1 cellular context compared by ENCODE assay signal in the genomic region with DNA sequence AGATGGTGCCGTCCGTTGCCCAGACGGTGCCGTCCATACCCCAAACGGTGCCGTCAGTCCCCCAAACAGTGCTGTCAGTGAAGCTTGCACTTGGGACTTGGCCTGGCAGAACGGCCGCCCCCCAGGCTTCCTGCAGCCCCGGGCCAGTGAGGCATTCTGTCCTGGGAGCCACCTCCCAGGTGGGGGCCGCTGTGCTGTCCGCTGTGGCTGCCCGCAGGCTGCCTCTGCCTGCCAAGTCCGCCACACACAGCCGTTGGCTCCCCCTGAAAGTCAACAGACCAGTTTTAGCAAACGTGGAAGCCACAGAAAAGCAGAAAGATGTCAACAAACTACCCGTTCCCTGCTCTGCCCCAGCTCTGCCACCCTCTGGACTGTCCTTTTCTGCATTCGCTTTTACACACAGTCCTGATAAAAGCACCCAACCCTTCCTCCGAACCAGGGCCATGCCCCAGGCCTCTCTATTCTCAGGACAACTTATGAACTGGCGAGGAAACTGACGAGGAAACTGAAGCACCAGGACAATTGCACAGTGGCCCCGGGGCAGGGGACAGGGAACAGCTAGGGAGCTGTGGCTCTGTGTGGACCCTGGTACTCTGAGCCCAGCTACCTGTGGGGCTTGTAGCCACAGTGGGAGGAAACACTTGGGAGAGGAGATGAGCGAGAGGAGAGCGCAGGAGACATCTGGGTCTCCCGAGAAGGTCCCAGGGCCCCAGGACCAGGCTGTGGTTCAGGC.
TF ChIP-seq lines count a peak whose summit lies in the region.

No MANE protein-coding gene starts in this region.

TF ChIP-seq in HepG2, 621 proteins besides CTCF, POLR2A, EP300 and RAD21:
- TF ChIP-seq, protein P1, sequence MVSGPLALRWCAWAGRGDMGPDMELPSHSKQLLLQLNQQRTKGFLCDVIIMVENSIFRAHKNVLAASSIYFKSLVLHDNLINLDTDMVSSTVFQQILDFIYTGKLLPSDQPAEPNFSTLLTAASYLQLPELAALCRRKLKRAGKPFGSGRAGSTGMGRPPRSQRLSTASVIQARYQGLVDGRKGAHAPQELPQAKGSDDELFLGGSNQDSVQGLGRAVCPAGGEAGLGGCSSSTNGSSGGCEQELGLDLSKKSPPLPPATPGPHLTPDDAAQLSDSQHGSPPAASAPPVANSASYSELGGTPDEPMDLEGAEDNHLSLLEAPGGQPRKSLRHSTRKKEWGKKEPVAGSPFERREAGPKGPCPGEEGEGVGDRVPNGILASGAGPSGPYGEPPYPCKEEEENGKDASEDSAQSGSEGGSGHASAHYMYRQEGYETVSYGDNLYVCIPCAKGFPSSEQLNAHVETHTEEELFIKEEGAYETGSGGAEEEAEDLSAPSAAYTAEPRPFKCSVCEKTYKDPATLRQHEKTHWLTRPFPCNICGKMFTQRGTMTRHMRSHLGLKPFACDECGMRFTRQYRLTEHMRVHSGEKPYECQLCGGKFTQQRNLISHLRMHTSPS (CRISPR knock-in tag; IDR thresholded peaks at IDR 0.05; ENCODE audit: low read depth) = peak; percentile 26; the same call in 1 of the 2 replicates
- TF ChIP-seq, protein P2, sequence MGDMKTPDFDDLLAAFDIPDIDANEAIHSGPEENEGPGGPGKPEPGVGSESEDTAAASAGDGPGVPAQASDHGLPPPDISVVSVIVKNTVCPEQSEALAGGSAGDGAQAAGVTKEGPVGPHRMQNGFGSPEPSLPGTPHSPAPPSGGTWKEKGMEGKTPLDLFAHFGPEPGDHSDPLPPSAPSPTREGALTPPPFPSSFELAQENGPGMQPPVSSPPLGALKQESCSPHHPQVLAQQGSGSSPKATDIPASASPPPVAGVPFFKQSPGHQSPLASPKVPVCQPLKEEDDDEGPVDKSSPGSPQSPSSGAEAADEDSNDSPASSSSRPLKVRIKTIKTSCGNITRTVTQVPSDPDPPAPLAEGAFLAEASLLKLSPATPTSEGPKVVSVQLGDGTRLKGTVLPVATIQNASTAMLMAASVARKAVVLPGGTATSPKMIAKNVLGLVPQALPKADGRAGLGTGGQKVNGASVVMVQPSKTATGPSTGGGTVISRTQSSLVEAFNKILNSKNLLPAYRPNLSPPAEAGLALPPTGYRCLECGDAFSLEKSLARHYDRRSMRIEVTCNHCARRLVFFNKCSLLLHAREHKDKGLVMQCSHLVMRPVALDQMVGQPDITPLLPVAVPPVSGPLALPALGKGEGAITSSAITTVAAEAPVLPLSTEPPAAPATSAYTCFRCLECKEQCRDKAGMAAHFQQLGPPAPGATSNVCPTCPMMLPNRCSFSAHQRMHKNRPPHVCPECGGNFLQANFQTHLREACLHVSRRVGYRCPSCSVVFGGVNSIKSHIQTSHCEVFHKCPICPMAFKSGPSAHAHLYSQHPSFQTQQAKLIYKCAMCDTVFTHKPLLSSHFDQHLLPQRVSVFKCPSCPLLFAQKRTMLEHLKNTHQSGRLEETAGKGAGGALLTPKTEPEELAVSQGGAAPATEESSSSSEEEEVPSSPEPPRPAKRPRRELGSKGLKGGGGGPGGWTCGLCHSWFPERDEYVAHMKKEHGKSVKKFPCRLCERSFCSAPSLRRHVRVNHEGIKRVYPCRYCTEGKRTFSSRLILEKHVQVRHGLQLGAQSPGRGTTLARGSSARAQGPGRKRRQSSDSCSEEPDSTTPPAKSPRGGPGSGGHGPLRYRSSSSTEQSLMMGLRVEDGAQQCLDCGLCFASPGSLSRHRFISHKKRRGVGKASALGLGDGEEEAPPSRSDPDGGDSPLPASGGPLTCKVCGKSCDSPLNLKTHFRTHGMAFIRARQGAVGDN (CRISPR knock-in tag; IDR thresholded peaks at IDR 0.05) = peak; percentile 30; the same call in 1 of the 2 replicates
- TF ChIP-seq ZNF546 (CRISPR knock-in tag; conservative IDR thresholded peaks at IDR 0.05) = peak; percentile 51; the same call in 1 of the 2 replicates
- TF ChIP-seq, protein P3, sequence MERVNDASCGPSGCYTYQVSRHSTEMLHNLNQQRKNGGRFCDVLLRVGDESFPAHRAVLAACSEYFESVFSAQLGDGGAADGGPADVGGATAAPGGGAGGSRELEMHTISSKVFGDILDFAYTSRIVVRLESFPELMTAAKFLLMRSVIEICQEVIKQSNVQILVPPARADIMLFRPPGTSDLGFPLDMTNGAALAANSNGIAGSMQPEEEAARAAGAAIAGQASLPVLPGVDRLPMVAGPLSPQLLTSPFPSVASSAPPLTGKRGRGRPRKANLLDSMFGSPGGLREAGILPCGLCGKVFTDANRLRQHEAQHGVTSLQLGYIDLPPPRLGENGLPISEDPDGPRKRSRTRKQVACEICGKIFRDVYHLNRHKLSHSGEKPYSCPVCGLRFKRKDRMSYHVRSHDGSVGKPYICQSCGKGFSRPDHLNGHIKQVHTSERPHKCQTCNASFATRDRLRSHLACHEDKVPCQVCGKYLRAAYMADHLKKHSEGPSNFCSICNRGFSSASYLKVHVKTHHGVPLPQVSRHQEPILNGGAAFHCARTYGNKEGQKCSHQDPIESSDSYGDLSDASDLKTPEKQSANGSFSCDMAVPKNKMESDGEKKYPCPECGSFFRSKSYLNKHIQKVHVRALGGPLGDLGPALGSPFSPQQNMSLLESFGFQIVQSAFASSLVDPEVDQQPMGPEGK (CRISPR knock-in tag; IDR thresholded peaks at IDR 0.05) = 0 out of 2 replicates have a peak, but pooled peaks have one; percentile 23
- TF ChIP-seq, protein P4, sequence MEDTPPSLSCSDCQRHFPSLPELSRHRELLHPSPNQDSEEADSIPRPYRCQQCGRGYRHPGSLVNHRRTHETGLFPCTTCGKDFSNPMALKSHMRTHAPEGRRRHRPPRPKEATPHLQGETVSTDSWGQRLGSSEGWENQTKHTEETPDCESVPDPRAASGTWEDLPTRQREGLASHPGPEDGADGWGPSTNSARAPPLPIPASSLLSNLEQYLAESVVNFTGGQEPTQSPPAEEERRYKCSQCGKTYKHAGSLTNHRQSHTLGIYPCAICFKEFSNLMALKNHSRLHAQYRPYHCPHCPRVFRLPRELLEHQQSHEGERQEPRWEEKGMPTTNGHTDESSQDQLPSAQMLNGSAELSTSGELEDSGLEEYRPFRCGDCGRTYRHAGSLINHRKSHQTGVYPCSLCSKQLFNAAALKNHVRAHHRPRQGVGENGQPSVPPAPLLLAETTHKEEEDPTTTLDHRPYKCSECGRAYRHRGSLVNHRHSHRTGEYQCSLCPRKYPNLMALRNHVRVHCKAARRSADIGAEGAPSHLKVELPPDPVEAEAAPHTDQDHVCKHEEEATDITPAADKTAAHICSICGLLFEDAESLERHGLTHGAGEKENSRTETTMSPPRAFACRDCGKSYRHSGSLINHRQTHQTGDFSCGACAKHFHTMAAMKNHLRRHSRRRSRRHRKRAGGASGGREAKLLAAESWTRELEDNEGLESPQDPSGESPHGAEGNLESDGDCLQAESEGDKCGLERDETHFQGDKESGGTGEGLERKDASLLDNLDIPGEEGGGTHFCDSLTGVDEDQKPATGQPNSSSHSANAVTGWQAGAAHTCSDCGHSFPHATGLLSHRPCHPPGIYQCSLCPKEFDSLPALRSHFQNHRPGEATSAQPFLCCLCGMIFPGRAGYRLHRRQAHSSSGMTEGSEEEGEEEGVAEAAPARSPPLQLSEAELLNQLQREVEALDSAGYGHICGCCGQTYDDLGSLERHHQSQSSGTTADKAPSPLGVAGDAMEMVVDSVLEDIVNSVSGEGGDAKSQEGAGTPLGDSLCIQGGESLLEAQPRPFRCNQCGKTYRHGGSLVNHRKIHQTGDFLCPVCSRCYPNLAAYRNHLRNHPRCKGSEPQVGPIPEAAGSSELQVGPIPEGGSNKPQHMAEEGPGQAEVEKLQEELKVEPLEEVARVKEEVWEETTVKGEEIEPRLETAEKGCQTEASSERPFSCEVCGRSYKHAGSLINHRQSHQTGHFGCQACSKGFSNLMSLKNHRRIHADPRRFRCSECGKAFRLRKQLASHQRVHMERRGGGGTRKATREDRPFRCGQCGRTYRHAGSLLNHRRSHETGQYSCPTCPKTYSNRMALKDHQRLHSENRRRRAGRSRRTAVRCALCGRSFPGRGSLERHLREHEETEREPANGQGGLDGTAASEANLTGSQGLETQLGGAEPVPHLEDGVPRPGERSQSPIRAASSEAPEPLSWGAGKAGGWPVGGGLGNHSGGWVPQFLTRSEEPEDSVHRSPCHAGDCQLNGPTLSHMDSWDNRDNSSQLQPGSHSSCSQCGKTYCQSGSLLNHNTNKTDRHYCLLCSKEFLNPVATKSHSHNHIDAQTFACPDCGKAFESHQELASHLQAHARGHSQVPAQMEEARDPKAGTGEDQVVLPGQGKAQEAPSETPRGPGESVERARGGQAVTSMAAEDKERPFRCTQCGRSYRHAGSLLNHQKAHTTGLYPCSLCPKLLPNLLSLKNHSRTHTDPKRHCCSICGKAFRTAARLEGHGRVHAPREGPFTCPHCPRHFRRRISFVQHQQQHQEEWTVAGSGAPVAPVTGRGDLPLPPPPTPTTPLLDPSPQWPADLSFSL (CRISPR knock-in tag; IDR thresholded peaks at IDR 0.05) = 0 out of 2 replicates have a peak, but pooled peaks have one; percentile 16
- TF ChIP-seq ZNF598 (CRISPR knock-in tag; IDR thresholded peaks at IDR 0.05; ENCODE audit: borderline replicate concordance) = no peak
- TF ChIP-seq SMARCC2 (IDR thresholded peaks at IDR 0.05) = no peak
- TF ChIP-seq, protein P5, sequence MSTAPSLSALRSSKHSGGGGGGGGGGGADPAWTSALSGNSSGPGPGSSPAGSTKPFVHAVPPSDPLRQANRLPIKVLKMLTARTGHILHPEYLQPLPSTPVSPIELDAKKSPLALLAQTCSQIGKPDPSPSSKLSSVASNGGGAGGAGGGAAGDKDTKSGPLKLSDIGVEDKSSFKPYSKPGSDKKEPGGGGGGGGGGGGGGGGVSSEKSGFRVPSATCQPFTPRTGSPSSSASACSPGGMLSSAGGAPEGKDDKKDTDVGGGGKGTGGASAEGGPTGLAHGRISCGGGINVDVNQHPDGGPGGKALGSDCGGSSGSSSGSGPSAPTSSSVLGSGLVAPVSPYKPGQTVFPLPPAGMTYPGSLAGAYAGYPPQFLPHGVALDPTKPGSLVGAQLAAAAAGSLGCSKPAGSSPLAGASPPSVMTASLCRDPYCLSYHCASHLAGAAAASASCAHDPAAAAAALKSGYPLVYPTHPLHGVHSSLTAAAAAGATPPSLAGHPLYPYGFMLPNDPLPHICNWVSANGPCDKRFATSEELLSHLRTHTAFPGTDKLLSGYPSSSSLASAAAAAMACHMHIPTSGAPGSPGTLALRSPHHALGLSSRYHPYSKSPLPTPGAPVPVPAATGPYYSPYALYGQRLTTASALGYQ (CRISPR knock-in tag; IDR thresholded peaks at IDR 0.05) = no peak
TF ChIP-seq in HepG2: peak in this region for 5.
